Comparison of ENCODE assay signal across 18 cellular contexts in genomic region chr19:41937976-41938375, GRCh38. TPM values are rescaled to one million over a fixed set of nuclear protein-coding genes. Genes with fewer than 3 reads are reported as not detected.
DNase-seq lines count a peak whose midpoint lies in the region; TF ChIP-seq lines count a peak whose summit lies in the region.
"Had no signal": no experiment of that assay in that cellular context is flagged by ENCODE, and none has a peak within 500 bp of the region (broad histone marks: within the 10 kb centered on the region; RNA-seq: fewer than 3 reads in every experiment).

No MANE protein-coding gene starts in this region.

- H3K9me3 ChIP-seq in HEK293 (ENCODE audit: control insufficient read depth, insufficient read depth, low read depth, low read length) (no peaks in the 10 kb centered on the region), WERI-Rb-1 (ENCODE audit: severe bottlenecking) (no peaks in the 10 kb centered on the region), osteoblast (ENCODE audit: low read depth, low read length) (no peaks in the 10 kb centered on the region)
- H3K9me3 ChIP-seq: HAP-1 had no signal

- DNase-seq in NOMO-1 (lab: John Stamatoyannopoulos, UW; ENCODE audit: unreplicated experiment in 2 of 2) (peak; percentile 15 to 35), NOMO-1 treated with dmso at 0.1 percent for 144 hours (lab: John Stamatoyannopoulos, UW; ENCODE audit: unreplicated experiment) (no peak), WERI-Rb-1 (no peak), osteoblast (ENCODE audit: insufficient read length, low spot score, missing footprints) (peak; percentile 88), osteocyte (ENCODE audit: extremely low spot score, unreplicated experiment) (no peak), coronary artery (ENCODE audit: low spot score) (no peak), KG1 (lab: John Stamatoyannopoulos, UW) (no peak)
- DNase-seq: activated T-cell treated with anti-CD3 and anti-CD28 coated beads for 4 hours; cerebellar nuclear complex; DMS 273 treated with DMSO at 0.1 percent for 48 hours; head of caudate nucleus; NCI-H2171 treated with DMSO at 0.1 percent for 48 hours; OCI-M1; stimulated activated CD4-positive, alpha-beta T cell treated with anti-CD3 and anti-CD28 coated beads, Interleukin-12 subunit alpha, Interleukin-12 subunit beta, amount 100 ng/mL, for 4 hours had no signal

- H3K9me3 Mint-ChIP-seq in osteocyte (ENCODE audit: unreplicated experiment): no peaks in the 10 kb centered on the region

- CTCF ChIA-PET in HEK293 (lab: Yijun Ruan, JAX): interaction anchor here (1.4 to 1.9 kb wide), 6 partner anchors 10 to 184 kb away, joined by 3 to 18 read pairs (median 4); no protein-coding TSS in a partner anchor

- no peaks in the 10 kb centered on the region for H3K27me3 ChIP-seq in WERI-Rb-1 (ENCODE audit: insufficient read depth, low read depth, severe bottlenecking)
- peaks cover 12% of the 10 kb centered on the region for H3K27me3 ChIP-seq in osteoblast (ENCODE audit: insufficient read depth, low read length)

- H3K4me3 ChIP-seq in HEK293 (ENCODE audit: low read depth, low read length): no peak overlapping the region
- H3K4me3 ChIP-seq in WERI-Rb-1 (ENCODE audit: low read depth, low read length): no peak overlapping the region
- no peak overlapping the region for H3K4me3 ChIP-seq in osteoblast (ENCODE audit: insufficient read depth, low read length)
- no peak overlapping the region for H3K4me3 ChIP-seq in coronary artery
- H3K4me3 ChIP-seq: HAP-1 had no signal

- no peak overlapping the region for H2AFZ ChIP-seq in osteoblast (ENCODE audit: low read length)

- H3K4me1 ChIP-seq in HEK293 (ENCODE audit: control insufficient read depth, insufficient read depth, low read length): peaks cover 3% of the 10 kb centered on the region; the same call in 1 of the 2 replicates
- peaks cover 17% of the 10 kb centered on the region for H3K4me1 ChIP-seq in osteoblast (ENCODE audit: insufficient read depth, low read length)
- H3K4me1 ChIP-seq: HAP-1 had no signal

- peaks cover 4% of the 10 kb centered on the region for H4K20me1 ChIP-seq in osteoblast (ENCODE audit: insufficient read depth, low read length)

- POLR2A ChIA-PET in HEK293 (lab: Yijun Ruan, JAX): interaction anchor here (1.6 to 1.9 kb wide), 2 partner anchors 54 to 65 kb away, joined by 7 to 8 read pairs; no protein-coding TSS in a partner anchor

- no peaks in the 10 kb centered on the region for H3K79me2 ChIP-seq in osteoblast (ENCODE audit: insufficient read depth, low read length)

- no peaks in the 10 kb centered on the region for H3K36me3 Mint-ChIP-seq in osteocyte (ENCODE audit: unreplicated experiment)

- H3K4me1 Mint-ChIP-seq in osteocyte (ENCODE audit: unreplicated experiment): no peaks in the 10 kb centered on the region

- H3K27ac Mint-ChIP-seq in osteocyte (ENCODE audit: unreplicated experiment): no peak overlapping the region

- peaks cover 28% of the 10 kb centered on the region for H3K27me3 Mint-ChIP-seq in osteocyte (ENCODE audit: unreplicated experiment)

- H3K27ac ChIP-seq in HEK293 (ENCODE audit: extremely low read depth, low read depth, low read length) (no peak overlapping the region), WERI-Rb-1 (no peak overlapping the region), osteoblast (ENCODE audit: low read depth, low read length) (no peak overlapping the region), coronary artery (no peak overlapping the region)

- TF ChIP-seq CTCF in HEK293 (tag by site-specific recombination; IDR thresholded peaks at IDR 0.05) (no peak), WERI-Rb-1 (IDR thresholded peaks at IDR 0.05; ENCODE audit: low read depth, low read length) (0 out of 2 replicates have a peak, but pooled peaks have one; percentile 3), osteoblast (IDR thresholded peaks at IDR 0.05; ENCODE audit: extremely low read depth, low read depth, low read length) (peak; percentile 14), osteocyte (IDR thresholded peaks at IDR 0.05) (no peak), coronary artery (IDR thresholded peaks at IDR 0.05) (no peak)

- H3K4me2 ChIP-seq in osteoblast (ENCODE audit: insufficient read depth, low read length): no peak overlapping the region

- H3K4me3 Mint-ChIP-seq in osteocyte (ENCODE audit: unreplicated experiment): no peak overlapping the region

- H3K36me3 ChIP-seq in HEK293 (ENCODE audit: control insufficient read depth in 2 of 2, insufficient read depth in 1 of 2, low read length in 2 of 2) (no peaks in the 10 kb centered on the region), WERI-Rb-1 (no peaks in the 10 kb centered on the region), osteoblast (ENCODE audit: insufficient read depth, low read length) (no peaks in the 10 kb centered on the region)
- H3K36me3 ChIP-seq: HAP-1 had no signal

TF ChIP-seq in HEK293, 187 proteins besides CTCF, POLR2A, EP300 and RAD21:
- TF ChIP-seq GLIS1 (tag by site-specific recombination; IDR thresholded peaks at IDR 0.05) (peak; percentile 73), ZIC2 (tag by site-specific recombination; IDR thresholded peaks at IDR 0.05) (no peak), GLIS2 (tag by site-specific recombination; IDR thresholded peaks at IDR 0.05) (peak; percentile 21; the same call in 1 of the 2 replicates)

RNA-seq across cellular contexts. Expression of gene ERFL, which starts 9.7 kb away (rescaled TPM):
- total RNA-seq in osteoblast: under 0.01 TPM in 2 replicates
- total RNA-seq in osteocyte: 0.29 and 0.38 TPM in 2 replicates
- total RNA-seq: endothelial cell of umbilical vein had no signal

RNA-seq across cellular contexts. Expression of gene RABAC1, which starts 21.1 kb away (rescaled TPM):
- total RNA-seq in osteoblast (95.2 and 117 TPM in 2 replicates), osteocyte (265 and 268 TPM in 2 replicates)

RNA-seq across cellular contexts. Expression of gene ARHGEF1, which starts 55.0 kb away (rescaled TPM):
- 30.6 and 31.8 TPM in 2 replicates for total RNA-seq in osteoblast
- 85.1 and 97.3 TPM in 2 replicates for total RNA-seq in osteocyte

RNA-seq across cellular contexts. Expression of gene ATP1A3, which starts 56.1 kb away (rescaled TPM):
- total RNA-seq in osteoblast: under 0.01 TPM in 2 replicates
- total RNA-seq in osteocyte: not detected in 2 replicates
- total RNA-seq: subcutaneous adipose tissue had no signal

Comparison
In these comparisons a context has a peak if more than half of its experiments do, and no peak if none do; other contexts are left out.
1. DNase-seq: peak in NOMO-1 (2 of 2) and osteoblast (single experiment); none in NOMO-1 treated with dmso at 0.1 percent for 144 hours (single experiment), WERI-Rb-1 (single experiment), osteocyte (single experiment), coronary artery (single experiment) and KG1 (single experiment).
2. CTCF ChIP-seq: peak in WERI-Rb-1 (single experiment) and osteoblast (single experiment); none in HEK293 (single experiment), osteocyte (single experiment) and coronary artery (single experiment).